ENCODE assay signal across 1 cellular context in genomic region chr5:140113699-140114263, GRCh38.
A peak's percentile ranks its signal among the peaks of the same experiment; 100 is the strongest.
TF ChIP-seq lines count a peak whose summit lies in the region.

TSS of gene PURA (plus strand) at chr5:140114109. CDS start at chr5:140114182, 73 bp downstream.

TF ChIP-seq in HepG2, 621 proteins besides CTCF, POLR2A, EP300 and RAD21 (continued from another document):
- TF ChIP-seq USF2 (IDR thresholded peaks at IDR 0.05; ENCODE audit: low read depth, low read length), result no peak
- TF ChIP-seq USF2 (CRISPR knock-in tag; IDR thresholded peaks at IDR 0.05; ENCODE audit: borderline replicate concordance), result peak; percentile 45
- no peak for TF ChIP-seq ZNF18 (CRISPR knock-in tag; IDR thresholded peaks at IDR 0.05; ENCODE audit: insufficient replicate concordance)
- 0 out of 2 replicates have a peak, but pooled peaks have one; percentile 71 for TF ChIP-seq KMT2B (CRISPR knock-in tag; IDR thresholded peaks at IDR 0.05)
- 0 out of 2 replicates have a peak, but pooled peaks have one; percentile 5 for TF ChIP-seq HNRNPL (IDR thresholded peaks at IDR 0.05; ENCODE audit: low read depth, low read length)
- TF ChIP-seq ZNF331 (CRISPR knock-in tag; IDR thresholded peaks at IDR 0.05), result peak; percentile 33; the same call in 1 of the 2 replicates
- no peak for TF ChIP-seq STAT6 (CRISPR knock-in tag; IDR thresholded peaks at IDR 0.05; ENCODE audit: borderline replicate concordance)
- peak; percentile 73 for TF ChIP-seq THAP11 (CRISPR knock-in tag; IDR thresholded peaks at IDR 0.05)
- TF ChIP-seq ZNF441 (CRISPR knock-in tag; IDR thresholded peaks at IDR 0.05; ENCODE audit: borderline replicate concordance), result peak; percentile 31; the same call in 1 of the 2 replicates
